Comparison of ENCODE assay signal across 10 cellular contexts in genomic region chr18:62348474-62348873, GRCh38. TPM values are rescaled to one million over a fixed set of nuclear protein-coding genes. Genes with fewer than 3 reads are reported as not detected.
"Had no signal": no experiment of that assay in that cellular context is flagged by ENCODE, and none has a peak within 500 bp of the region (broad histone marks: within the 10 kb centered on the region; RNA-seq: fewer than 3 reads in every experiment).

No MANE protein-coding gene starts in this region.

- H2AFZ ChIP-seq: GM23248 had no signal

- ATAC-seq: HCT116 had no signal

- FAIRE-seq: HTR-8/SVneo had no signal

- H3K9me3 ChIP-seq: HAP-1 had no signal

- H3K27ac ChIP-seq: GM23248, KMS-11 had no signal

- H3K9me3 Mint-ChIP-seq: HFFc6 had no signal

- H3K4me2 ChIP-seq: KMS-11 had no signal

- H3K4me3 ChIP-seq: GM23248, HAP-1 had no signal

- DNase-seq: GM23248, GOT3, H7, HFFc6, IMR-90, KBM-7 had no signal

- H3K27ac Mint-ChIP-seq: HFFc6 had no signal

- H3K9ac ChIP-seq: GM23248, KMS-11 had no signal

- H3K4me3 Mint-ChIP-seq: HFFc6 had no signal

RNA-seq across cellular contexts. Expression of gene TNFRSF11A, which starts 23.4 kb away (rescaled TPM):
- polyA plus RNA-seq: IMR-90 had no signal
